Comparison of ENCODE assay signal across 8 cellular contexts in the genomic region with DNA sequence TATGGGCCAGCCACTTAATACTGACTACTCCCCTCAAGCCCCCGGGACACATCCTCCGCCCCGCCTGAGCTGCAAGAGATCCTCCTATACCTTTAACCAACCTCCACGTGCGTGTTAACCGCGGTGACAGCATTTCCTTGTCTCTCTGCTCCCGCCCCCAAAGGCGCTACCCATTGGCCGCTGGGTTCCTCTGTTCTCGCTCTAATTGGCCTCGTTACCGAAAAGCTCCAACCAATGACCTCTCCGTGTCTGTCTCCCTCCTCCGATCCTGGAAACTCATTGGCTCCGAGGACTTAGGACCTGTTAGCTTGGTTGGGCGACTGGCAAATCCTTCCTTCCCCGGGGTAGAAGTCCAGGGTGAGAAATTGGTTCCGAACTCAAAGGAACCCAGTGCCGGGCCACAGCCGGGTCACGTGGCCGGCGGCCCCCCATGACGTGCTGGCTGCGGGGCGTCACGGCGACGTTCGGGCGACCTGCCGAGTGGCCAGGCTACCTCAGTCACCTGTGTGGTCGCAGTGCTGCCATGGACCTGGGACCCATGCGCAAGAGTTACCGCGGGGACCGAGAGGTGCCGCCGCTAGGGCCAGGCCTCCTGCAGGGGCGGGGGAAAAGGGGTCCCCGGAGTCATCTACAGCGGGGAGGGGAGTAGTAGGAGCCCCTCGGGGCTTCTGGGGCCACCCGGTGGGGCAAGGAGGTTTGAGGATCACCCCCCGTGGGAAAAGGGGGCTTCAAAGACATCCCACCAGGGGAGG. TPM values are rescaled to one million over a fixed set of nuclear protein-coding genes. Genes with fewer than 3 reads are reported as not detected.
DNase-seq lines count a peak whose midpoint lies in the region; TF ChIP-seq lines count a peak whose summit lies in the region.

A gene (plus strand): TSS at position 326 of the 752 bp plus-strand sequence. CDS start 105 bp downstream, at position 431.

- H3K9me3 ChIP-seq in SK-N-MC (ENCODE audit: low read depth, low read length) (no peaks in the 10 kb centered on the region), suprapubic skin (no peaks in the 10 kb centered on the region)

- peaks cover 44% of the 10 kb centered on the region for H3K4me1 Mint-ChIP-seq in HFFc6 (ENCODE audit: low read depth)

- H3K4me3 ChIP-seq in GM06990 (replicated peaks; ENCODE audit: low read depth, low read length) = peak within 1 kb of the TSS; percentile 92
- H3K4me3 ChIP-seq in NB4 (ENCODE audit: low read depth, low read length) = peak within 1 kb of the TSS; percentile 89
- H3K4me3 ChIP-seq in SK-N-MC = peak within 1 kb of the TSS; percentile 87
- H3K4me3 ChIP-seq in suprapubic skin = peak within 1 kb of the TSS; percentile 60

- H3K9ac ChIP-seq in SK-N-MC (ENCODE audit: insufficient read length) = peak within 1 kb of the TSS; percentile 83

- peaks cover 16% of the 10 kb centered on the region for H3K36me3 ChIP-seq in GM06990 (ENCODE audit: control insufficient read depth, insufficient read depth, low read length)
- H3K36me3 ChIP-seq in SK-N-MC (ENCODE audit: insufficient read depth, low read length) = no peaks in the 10 kb centered on the region; the same call in 1 of the 2 replicates
- peaks cover 15% of the 10 kb centered on the region for H3K36me3 ChIP-seq in suprapubic skin

- H3K27ac ChIP-seq in SK-N-MC (0 out of 2 replicates have a peak within 1 kb of the TSS, but pooled peaks have one; percentile 12), suprapubic skin (peak within 1 kb of the TSS; percentile 57)

- H3K36me3 Mint-ChIP-seq in HFFc6 (ENCODE audit: low read depth) = peaks cover 4% of the 10 kb centered on the region

- H3K9me3 Mint-ChIP-seq in HFFc6 = 0 out of 2 replicates have a peak, but pooled peaks cover 3% of the 10 kb centered on the region

- peak within 1 kb of the TSS; percentile 93 for H3K27ac Mint-ChIP-seq in HFFc6

- no peaks in the 10 kb centered on the region for H3K27me3 ChIP-seq in GM06990 (replicated peaks; ENCODE audit: control insufficient read depth, insufficient read depth, low read length)
- no peaks in the 10 kb centered on the region for H3K27me3 ChIP-seq in suprapubic skin

- peak within 1 kb of the TSS; percentile 91 for H3K4me3 Mint-ChIP-seq in HFFc6

- WGBS in suprapubic skin = 1% methylated on average over 30 of the region's 46 CpGs

- TF ChIP-seq EP300 in suprapubic skin (IDR thresholded peaks at IDR 0.05) = no peak

- peaks cover 5% of the 10 kb centered on the region for H3K27me3 Mint-ChIP-seq in HFFc6 (ENCODE audit: insufficient read depth)

- DNase-seq in GM06990 (ENCODE audit: extremely low read depth, insufficient read length) (peak; percentile 90), HFFc6 (peak; percentile 99), NB4 (ENCODE audit: low read depth) (peak; percentile 98), SK-N-MC (ENCODE audit: low read depth, low spot score) (peak; percentile 88), globus pallidus (ENCODE audit: low spot score) (peak; percentile 98), nucleus accumbens (lab: John Stamatoyannopoulos, UW) (peak; percentile 68 to 99 (median 94)), suprapubic skin (ENCODE audit: low spot score in 2 of 2) (peak; percentile 97 to 98)
- DNase-seq in activated naive CD4-positive, alpha-beta T cell treated with anti-CD3 and anti-CD28 coated beads, Interleukin-2, amount 50 U/mL, for 16 hours = peak; percentile 95

- no peak for TF ChIP-seq CTCF in GM06990 (IDR thresholded peaks at IDR 0.05; ENCODE audit: insufficient read depth, low read length, poor library complexity, severe bottlenecking)
- no peak for TF ChIP-seq CTCF in HFFc6 (IDR thresholded peaks at IDR 0.05)
- TF ChIP-seq CTCF in NB4 (IDR thresholded peaks at IDR 0.05; ENCODE audit: low read depth, low read length) = no peak
- TF ChIP-seq CTCF in suprapubic skin (IDR thresholded peaks at IDR 0.05) = no peak

- peaks cover 27% of the 10 kb centered on the region for H3K4me1 ChIP-seq in suprapubic skin

- TF ChIP-seq POLR2A in NB4 (IDR thresholded peaks at IDR 0.05; ENCODE audit: extremely low read depth, insufficient read length) = peak; percentile 57
- TF ChIP-seq POLR2A in suprapubic skin (IDR thresholded peaks at IDR 0.05) = peak in 1 of 2 donors; percentile 35

RNA-seq across cellular contexts. Expression of the gene that starts here (rescaled TPM):
- 10 to 100 TPM; 46.0 to 55.5 (median 51.1) TPM for total RNA-seq in HFFc6 (2021; fragmentation: NEBNext Ultra II Directional; extraction: Animal tissue kit (Norgen Biotek cat#: 25700))
- total RNA-seq in suprapubic skin = 10 to 100 TPM; 14.6 to 33.6 (median 24.7) TPM

Comparison
In these comparisons a context has a peak if more than half of its experiments do, and no peak if none do; other contexts are left out.
1. Peak in every context shown above with its lines: DNase-seq, H3K4me3 ChIP-seq and H3K27ac ChIP-seq.